In genomic region chr2:20141056-20141762, GRCh38 we compare ENCODE assay signal across 10 cellular contexts.
DNase-seq lines count a peak whose midpoint lies in the region; ATAC-seq, FAIRE-seq and TF ChIP-seq lines count a peak whose summit lies in the region.
"Had no signal": no experiment of that assay in that cellular context is flagged by ENCODE, and none has a peak within 500 bp of the region (broad histone marks: within the 10 kb centered on the region; RNA-seq: fewer than 3 reads in every experiment).

No MANE protein-coding gene starts in this region.

- H3K27ac ChIP-seq in kidney (ENCODE audit: low read depth in 2 of 2, low read length in 2 of 2) = peak overlapping the region in 1 of 2 donors; percentile 23
- H3K27ac ChIP-seq in thoracic aorta = peak overlapping the region; percentile 41 to 68
- H3K27ac ChIP-seq: dorsolateral prefrontal cortex, WERI-Rb-1 had no signal

- H3K4me1 ChIP-seq in kidney (ENCODE audit: control insufficient read depth in 1 of 2, insufficient read depth in 1 of 2, low read depth in 1 of 2, low read length in 2 of 2) (peaks cover 5 to 16% of the 10 kb centered on the region in 2 donors), thoracic aorta (ENCODE audit: control insufficient read depth in 1 of 2, low read depth in 2 of 2) (peaks cover 0 to 15% of the 10 kb centered on the region in 2 donors)

- FAIRE-seq in kidney (lab: Jason Lieb, UNC) = no peak

- no peak for TF ChIP-seq CTCF in HFF-Myc (IDR thresholded peaks at IDR 0.05; ENCODE audit: low read depth, low read length, missing control alignments)
- no peak for TF ChIP-seq CTCF in astrocyte of the cerebellum (IDR thresholded peaks at IDR 0.05; ENCODE audit: low read depth, low read length, missing control alignments)
- no peak for TF ChIP-seq CTCF in kidney (IDR thresholded peaks at IDR 0.05; ENCODE audit: borderline replicate concordance, extremely low read depth, insufficient read depth)
- TF ChIP-seq CTCF in thoracic aorta (IDR thresholded peaks at IDR 0.05) = no peak

- peak; percentile 81 for ATAC-seq in thoracic aorta (ENCODE audit: insufficient number of reproducible peaks, low FRiP score, low read depth)
- ATAC-seq in GM18858 (IDR thresholded peaks at IDR 0.05; ENCODE audit: unreplicated experiment) = no peak

- H3K9ac ChIP-seq in kidney (ENCODE audit: low read length in 2 of 2) = no peak overlapping the region

- in situ Hi-C loops in astrocyte of the cerebellum (cut with HindIII; ENCODE audit: low sequenced_read_pairs) = no loop called here

- no peaks in the 10 kb centered on the region for H3K27me3 ChIP-seq in thoracic aorta (replicated peaks; ENCODE audit: insufficient read depth)

- intact Hi-C loops in kidney (cut with DNase I) = no loop called here

- DNase-seq in HFF-Myc (ENCODE audit: extremely low read depth, low read depth) = peak; percentile 83
- peak; percentile 79 for DNase-seq in astrocyte of the cerebellum (ENCODE audit: low read depth)
- peak; percentile 92 for DNase-seq in kidney
- peak; percentile 82 for DNase-seq in thoracic aorta (ENCODE audit: low spot score)
- no peak for DNase-seq in NCI-H2029 (lab: John Stamatoyannopoulos, UW)
- no peak for DNase-seq in putamen (ENCODE audit: low spot score)
- no peak for DNase-seq in activated CD4-positive, alpha-beta T cell treated with anti-CD3 and anti-CD28 coated beads, Interleukin-2, amount 50 U/mL, for 1 hour
- DNase-seq: dorsolateral prefrontal cortex, WERI-Rb-1 had no signal

- H3K9me3 ChIP-seq in kidney (ENCODE audit: control insufficient read depth in 1 of 2, low read length in 2 of 2) (no peaks in the 10 kb centered on the region), thoracic aorta (no peaks in the 10 kb centered on the region)

- H3K36me3 ChIP-seq in kidney (ENCODE audit: control insufficient read depth in 1 of 2, insufficient read depth in 2 of 2, low read length in 2 of 2) (no peaks in the 10 kb centered on the region), thoracic aorta (no peaks in the 10 kb centered on the region)
- H3K36me3 ChIP-seq: WERI-Rb-1 had no signal

- H3K4me3 ChIP-seq in HFF-Myc (replicated peaks; ENCODE audit: low read depth, low read length) (no peak overlapping the region), astrocyte of the cerebellum (ENCODE audit: low read depth, low read length) (no peak overlapping the region), kidney (ENCODE audit: low read length in 2 of 2) (no peak overlapping the region), thoracic aorta (no peak overlapping the region)
- H3K4me3 ChIP-seq: dorsolateral prefrontal cortex had no signal

Comparison
In these comparisons a context has a peak if more than half of its experiments do, and no peak if none do; other contexts are left out.
1. DNase-seq: peak in HFF-Myc (single experiment), astrocyte of the cerebellum (single experiment), kidney (single experiment) and thoracic aorta (single experiment); none in NCI-H2029 (single experiment), putamen (single experiment) and activated CD4-positive, alpha-beta T cell treated with anti-CD3 and anti-CD28 coated beads, Interleukin-2, amount 50 U/mL, for 1 hour (single experiment).